ENCODE assay signal across 1 cellular context in genomic region chr10:44010873-44011602, GRCh38.
TF ChIP-seq lines count a peak whose summit lies in the region.

No MANE protein-coding gene starts in this region.

TF ChIP-seq in HepG2, 621 proteins besides CTCF, POLR2A, EP300 and RAD21 (continued from another document):
- no peak for TF ChIP-seq GRHL1 (CRISPR knock-in tag; conservative IDR thresholded peaks at IDR 0.05)
